Comparison of ENCODE assay signal across 11 cellular contexts in genomic region chr4:1208266-1208961, GRCh38. TPM values are rescaled to one million over a fixed set of nuclear protein-coding genes. Genes with fewer than 3 reads are reported as not detected.
A peak's percentile ranks its signal among the peaks of the same experiment; 100 is the strongest.
DNase-seq lines count a peak whose midpoint lies in the region; ATAC-seq, FAIRE-seq and TF ChIP-seq lines count a peak whose summit lies in the region.
"Had no signal": no experiment of that assay in that cellular context is flagged by ENCODE, and none has a peak within 500 bp of the region (broad histone marks: within the 10 kb centered on the region; RNA-seq: fewer than 3 reads in every experiment).

No MANE protein-coding gene starts in this region.

- no peak overlapping the region for H3K4me2 ChIP-seq in astrocyte (ENCODE audit: low read length)

- H3K4me3 Mint-ChIP-seq in activated CD4-positive, alpha-beta T cell treated with anti-CD3 and anti-CD28 coated beads, Interleukin-2, amount 10 ng/mL, durations not matched to agents 7 days and 5 days, result no peak overlapping the region
- H3K4me3 Mint-ChIP-seq in astrocyte (ENCODE audit: unreplicated experiment), result peak overlapping the region; percentile 34

- no peak for FAIRE-seq in astrocyte (lab: Jason Lieb, UNC)

- no peak for TF ChIP-seq CTCF in astrocyte (IDR thresholded peaks at IDR 0.05; ENCODE audit: insufficient read depth, low read depth, low read length)

- ATAC-seq in left lobe of liver (no peak), GM21786 (IDR thresholded peaks at IDR 0.05; ENCODE audit: unreplicated experiment) (no peak), GM21367 (IDR thresholded peaks at IDR 0.05; ENCODE audit: unreplicated experiment) (no peak), GM19463 (IDR thresholded peaks at IDR 0.05; ENCODE audit: unreplicated experiment) (no peak)
- ATAC-seq: foreskin keratinocyte had no signal

- POLR2A ChIA-PET in activated CD4-positive, alpha-beta T cell treated with anti-CD3 and anti-CD28 coated beads, Interleukin-2, amount 10 ng/mL, durations not matched to agents 7 days and 5 days (lab: Charles Lee), result no interaction called here

- no peaks in the 10 kb centered on the region for H3K79me2 ChIP-seq in astrocyte (ENCODE audit: insufficient read depth, low read length)

- no peaks in the 10 kb centered on the region for H3K27me3 Mint-ChIP-seq in activated CD4-positive, alpha-beta T cell treated with anti-CD3 and anti-CD28 coated beads, Interleukin-2, amount 10 ng/mL, durations not matched to agents 7 days and 5 days
- peaks cover 2% of the 10 kb centered on the region for H3K27me3 Mint-ChIP-seq in astrocyte (ENCODE audit: low read depth, unreplicated experiment)

- H3K9me3 ChIP-seq in astrocyte (ENCODE audit: insufficient read depth, low read depth, low read length), result no peaks in the 10 kb centered on the region
- H3K9me3 ChIP-seq: SJSA1 had no signal

- H3K4me1 ChIP-seq in astrocyte (ENCODE audit: insufficient read depth, low read length), result peaks cover 20% of the 10 kb centered on the region
- H3K4me1 ChIP-seq: foreskin keratinocyte, SJSA1 had no signal

- no peaks in the 10 kb centered on the region for H3K27me3 ChIP-seq in astrocyte (ENCODE audit: insufficient read depth, low read length)
- H3K27me3 ChIP-seq: foreskin keratinocyte, SJSA1 had no signal

- CTCF ChIA-PET in activated CD4-positive, alpha-beta T cell treated with anti-CD3 and anti-CD28 coated beads, Interleukin-2, amount 10 ng/mL, durations not matched to agents 7 days and 5 days (lab: Charles Lee), result interaction anchor here (0.9 kb wide), 1 partner anchor 17 kb away, joined by 3 read pairs; no protein-coding TSS in a partner anchor

- H3K9me3 Mint-ChIP-seq in activated CD4-positive, alpha-beta T cell treated with anti-CD3 and anti-CD28 coated beads, Interleukin-2, amount 10 ng/mL, durations not matched to agents 7 days and 5 days, result no peaks in the 10 kb centered on the region
- no peaks in the 10 kb centered on the region for H3K9me3 Mint-ChIP-seq in astrocyte (ENCODE audit: unreplicated experiment)

- peaks cover 3% of the 10 kb centered on the region for H3K36me3 ChIP-seq in astrocyte (ENCODE audit: insufficient read depth, low read length)

- peaks cover 6% of the 10 kb centered on the region for H4K20me1 ChIP-seq in astrocyte (ENCODE audit: insufficient read depth, low read length)

- H2AFZ ChIP-seq in astrocyte (ENCODE audit: low read depth, low read length), result no peak overlapping the region

- peaks cover 11% of the 10 kb centered on the region for H3K36me3 Mint-ChIP-seq in activated CD4-positive, alpha-beta T cell treated with anti-CD3 and anti-CD28 coated beads, Interleukin-2, amount 10 ng/mL, durations not matched to agents 7 days and 5 days (ENCODE audit: low read depth)
- peaks cover 4% of the 10 kb centered on the region for H3K36me3 Mint-ChIP-seq in astrocyte (ENCODE audit: low read depth, unreplicated experiment)

- no peak overlapping the region for H3K9ac ChIP-seq in astrocyte (ENCODE audit: low read length)

- H3K27ac Mint-ChIP-seq in activated CD4-positive, alpha-beta T cell treated with anti-CD3 and anti-CD28 coated beads, Interleukin-2, amount 10 ng/mL, durations not matched to agents 7 days and 5 days, result peak overlapping the region; percentile 64
- H3K27ac Mint-ChIP-seq in astrocyte (ENCODE audit: unreplicated experiment), result no peak overlapping the region

- peaks cover 21% of the 10 kb centered on the region for H3K4me1 Mint-ChIP-seq in activated CD4-positive, alpha-beta T cell treated with anti-CD3 and anti-CD28 coated beads, Interleukin-2, amount 10 ng/mL, durations not matched to agents 7 days and 5 days
- peaks cover 2% of the 10 kb centered on the region for H3K4me1 Mint-ChIP-seq in astrocyte (ENCODE audit: low read depth, unreplicated experiment)

- no peak overlapping the region for H3K4me3 ChIP-seq in astrocyte (ENCODE audit: insufficient read depth, low read depth, low read length)
- H3K4me3 ChIP-seq: SJSA1 had no signal

- H3K27ac ChIP-seq in astrocyte (ENCODE audit: low read depth, low read length) (no peak overlapping the region), substantia nigra (ENCODE audit: low read depth, low read length, poor library complexity, severe bottlenecking) (peak overlapping the region; percentile 69)
- H3K27ac ChIP-seq: foreskin keratinocyte, SJSA1 had no signal

- no peak for DNase-seq in activated CD4-positive, alpha-beta T cell treated with anti-CD3 and anti-CD28 coated beads, Interleukin-2, amount 10 ng/mL, durations not matched to agents 7 days and 5 days
- DNase-seq in activated CD4-positive, alpha-beta T cell treated with anti-CD3 and anti-CD28 coated beads, Interleukin-2, amount 50 U/mL, for 48 hours, result no peak
- DNase-seq in astrocyte (ENCODE audit: low read depth) (no peak), left lobe of liver (ENCODE audit: low spot score) (peak; percentile 45), substantia nigra (lab: John Stamatoyannopoulos, UW) (peak in 2 of 49 donors; percentile 56 to 82)
- DNase-seq: ACHN, foreskin keratinocyte had no signal

RNA-seq across cellular contexts. Expression of gene SPON2, which starts 36.0 kb away (rescaled TPM):
- 10 to 100 TPM; 21.5 to 28.3 TPM for total RNA-seq in activated CD4-positive, alpha-beta T cell treated with anti-CD3 and anti-CD28 coated beads, Interleukin-2, amount 10 ng/mL, durations not matched to agents 7 days and 5 days
- total RNA-seq in astrocyte (47.8 and 55.5 TPM in 2 replicates), left lobe of liver (54.3 TPM)

RNA-seq across cellular contexts. Expression of gene CTBP1, which starts 40.5 kb away (rescaled TPM):
- 100 to 1,000 TPM; 223 to 242 TPM for total RNA-seq in activated CD4-positive, alpha-beta T cell treated with anti-CD3 and anti-CD28 coated beads, Interleukin-2, amount 10 ng/mL, durations not matched to agents 7 days and 5 days
- total RNA-seq in astrocyte (115 and 136 TPM in 2 replicates), left lobe of liver (97.0 TPM)
